ENCODE assay signal across 21 cellular contexts in genomic region chr4:37634180-37634579, GRCh38. TPM values are rescaled to one million over a fixed set of nuclear protein-coding genes. Genes with fewer than 3 reads are reported as not detected.
A peak's percentile ranks its signal among the peaks of the same experiment; 100 is the strongest.
DNase-seq lines count a peak whose midpoint lies in the region; ATAC-seq, FAIRE-seq and TF ChIP-seq lines count a peak whose summit lies in the region.
"Had no signal": no experiment of that assay in that cellular context is flagged by ENCODE, and none has a peak within 500 bp of the region (broad histone marks: within the 10 kb centered on the region; RNA-seq: fewer than 3 reads in every experiment).

No MANE protein-coding gene starts in this region.

- DNase-seq in GM12891 (ENCODE audit: insufficient read length, low spot score) (peak; percentile 15), bronchial epithelial cell (ENCODE audit: low read depth) (no peak), NCI-H2081 treated with DMSO at 0.1 percent for 48 hours (lab: John Stamatoyannopoulos, UW) (no peak), KBM-7 (no peak), NCI-H526 treated with DMSO at 0.1 percent for 48 hours (lab: John Stamatoyannopoulos, UW) (no peak)
- peak; percentile 4 for DNase-seq in stimulated activated naive B cell treated with anti-CD40 and anti-IgM and Interleukin-4, amounts not matched to agents 10 μg/mL and 1 μg/mL and 100 μg/mL, for 72 hours
- DNase-seq: CD8-positive, alpha-beta T cell; DND-41; Karpas-422; NCI-H1048; NCI-H1417 treated with DMSO at 0.1 percent for 48 hours; NCI-H187; NCI-H748 treated with DMSO at 0.1 percent for 48 hours; Peyer's patch; SJCRH30; T-cell had no signal

- H3K36me3 ChIP-seq in bronchial epithelial cell (ENCODE audit: control insufficient read depth, insufficient read depth, low read length), result no peaks in the 10 kb centered on the region

- FAIRE-seq in GM12891 (lab: Jason Lieb, UNC) (no peak), bronchial epithelial cell (lab: Jason Lieb, UNC) (peak; percentile 47)

- no peak overlapping the region for H3K27ac Mint-ChIP-seq in stimulated activated naive B cell treated with anti-CD40 and anti-IgM and Interleukin-4, amounts not matched to agents 10 μg/mL and 1 μg/mL and 100 μg/mL, for 72 hours
- H3K27ac Mint-ChIP-seq: CD8-positive, alpha-beta T cell; IgD-negative memory B cell; T-cell had no signal

- no peak overlapping the region for H3K4me3 Mint-ChIP-seq in stimulated activated naive B cell treated with anti-CD40 and anti-IgM and Interleukin-4, amounts not matched to agents 10 μg/mL and 1 μg/mL and 100 μg/mL, for 72 hours
- H3K4me3 Mint-ChIP-seq: CD8-positive, alpha-beta T cell; IgD-negative memory B cell; T-cell had no signal

- no peaks in the 10 kb centered on the region for H3K27me3 Mint-ChIP-seq in stimulated activated naive B cell treated with anti-CD40 and anti-IgM and Interleukin-4, amounts not matched to agents 10 μg/mL and 1 μg/mL and 100 μg/mL, for 72 hours
- H3K27me3 Mint-ChIP-seq: IgD-negative memory B cell, T-cell had no signal

- in situ Hi-C loops in KBM-7 (cut with MboI; ENCODE audit: low pct_unique_long_range_greater_than_20kb, low sequenced_read_pairs), result no loop called here

- H3K4me1 Mint-ChIP-seq in stimulated activated naive B cell treated with anti-CD40 and anti-IgM and Interleukin-4, amounts not matched to agents 10 μg/mL and 1 μg/mL and 100 μg/mL, for 72 hours, result peaks cover 3 to 12% of the 10 kb centered on the region in 2 donors
- H3K4me1 Mint-ChIP-seq: IgD-negative memory B cell, T-cell had no signal

- no peaks in the 10 kb centered on the region for H3K9me3 Mint-ChIP-seq in stimulated activated naive B cell treated with anti-CD40 and anti-IgM and Interleukin-4, amounts not matched to agents 10 μg/mL and 1 μg/mL and 100 μg/mL, for 72 hours
- H3K9me3 Mint-ChIP-seq: CD8-positive, alpha-beta T cell; T-cell had no signal

- ATAC-seq in GM19351 (IDR thresholded peaks at IDR 0.05; ENCODE audit: unreplicated experiment), result peak; percentile 62
- peak; percentile 73 to 79 for ATAC-seq in stimulated activated naive B cell treated with anti-CD40 and anti-IgM and Interleukin-4, amounts not matched to agents 10 μg/mL and 1 μg/mL and 100 μg/mL, for 72 hours (replicated peaks)
- ATAC-seq: CD8-positive, alpha-beta T cell; T-cell had no signal

- no peak for TF ChIP-seq CTCF in bronchial epithelial cell (IDR thresholded peaks at IDR 0.05; ENCODE audit: insufficient read depth, low read length, severe bottlenecking)

- H3K27me3 ChIP-seq in bronchial epithelial cell (ENCODE audit: control insufficient read depth, insufficient read depth, low read length), result no peaks in the 10 kb centered on the region
- H3K27me3 ChIP-seq: BLaER1, Peyer's patch, SJCRH30 had no signal

- no peak for TF ChIP-seq POLR2A in GM12891 (IDR thresholded peaks at IDR 0.05; ENCODE audit: low read depth, low read length)

- no peak overlapping the region for H3K4me3 ChIP-seq in bronchial epithelial cell (ENCODE audit: low read depth, low read length)
- H3K4me3 ChIP-seq: BLaER1, GM23248, HAP-1, Peyer's patch, SJCRH30 had no signal

- H3K36me3 Mint-ChIP-seq in stimulated activated naive B cell treated with anti-CD40 and anti-IgM and Interleukin-4, amounts not matched to agents 10 μg/mL and 1 μg/mL and 100 μg/mL, for 72 hours, result peaks cover 7 to 8% of the 10 kb centered on the region in 2 donors

TF ChIP-seq in GM12891, 5 proteins besides CTCF, POLR2A, EP300 and RAD21:
- peak; percentile 62 for TF ChIP-seq SPI1 (IDR thresholded peaks at IDR 0.05; ENCODE audit: low read depth, low read length)
- TF ChIP-seq POLR2AphosphoS5 (IDR thresholded peaks at IDR 0.05; ENCODE audit: low read depth, low read length), result no peak

RNA-seq across cellular contexts. Expression of gene RELL1, which starts 52.0 kb away (rescaled TPM):
- polyA plus RNA-seq in GM12891 (2012; ENCODE audit: low read depth, missing spikeins), result 1.3 TPM
- 122 and 178 TPM in 2 replicates for total RNA-seq in bronchial epithelial cell

Comparison
In these comparisons a context has a peak if more than half of its experiments do, and no peak if none do; other contexts are left out.
1. DNase-seq: peak in GM12891 (single experiment) and stimulated activated naive B cell treated with anti-CD40 and anti-IgM and Interleukin-4, amounts not matched to agents 10 μg/mL and 1 μg/mL and 100 μg/mL, for 72 hours (single experiment); none in bronchial epithelial cell (single experiment), NCI-H2081 treated with DMSO at 0.1 percent for 48 hours (single experiment), KBM-7 (single experiment) and NCI-H526 treated with DMSO at 0.1 percent for 48 hours (single experiment).